9 cellular contexts compared by ENCODE assay signal in the genomic region with DNA sequence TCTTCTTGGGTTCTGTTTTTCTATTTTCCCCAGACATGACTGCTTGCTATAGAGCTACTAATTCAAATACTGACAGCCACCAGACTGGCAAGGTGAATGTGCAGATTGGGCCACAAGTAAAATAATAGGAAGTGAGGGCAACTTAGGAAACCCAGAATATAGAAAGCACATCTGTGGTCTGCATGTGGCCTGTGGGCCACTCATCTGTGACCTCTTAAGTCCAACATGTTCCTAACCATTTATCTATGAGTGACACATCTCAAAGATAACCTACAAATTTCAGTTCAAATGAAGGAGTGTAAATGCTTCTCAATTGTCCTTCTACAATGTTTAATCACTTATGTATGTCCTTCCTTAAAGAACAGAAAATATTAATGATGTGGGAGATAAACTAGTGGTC.
DNase-seq lines count a peak whose midpoint lies in the region; ATAC-seq, FAIRE-seq and TF ChIP-seq lines count a peak whose summit lies in the region.
"Had no signal": no experiment of that assay in that cellular context is flagged by ENCODE, and none has a peak within 500 bp of the region (broad histone marks: within the 10 kb centered on the region; RNA-seq: fewer than 3 reads in every experiment).

No MANE protein-coding gene starts in this region.

- H2AFZ ChIP-seq in endothelial cell of umbilical vein (ENCODE audit: low read depth, low read length), result no peak overlapping the region

- peaks cover 5% of the 10 kb centered on the region for H3K4me1 ChIP-seq in endothelial cell of umbilical vein (ENCODE audit: control insufficient read depth, extremely low read depth, insufficient read depth, low read length)

- POLR2A ChIA-PET in endothelial cell of umbilical vein (lab: Charles Lee), result no interaction called here

- CTCF ChIA-PET in endothelial cell of umbilical vein (lab: Charles Lee), result interaction anchor here (0.6 to 4.1 kb wide), 66 partner anchors 14 to 754 kb away, joined by 3 to 56 read pairs (median 4); partner anchors contain the start of genes POU4F2 and SLC10A7

- peak; percentile 26 for DNase-seq in endothelial cell of umbilical vein (ENCODE audit: low read depth, low spot score)
- DNase-seq in amygdala (lab: John Stamatoyannopoulos, UW), result no peak
- DNase-seq in activated naive CD4-positive, alpha-beta T cell treated with Interleukin-2 at 50 U/mL for 16 hours, result no peak
- DNase-seq in progenitor cell of endocrine pancreas (ENCODE audit: low spot score, unreplicated experiment), result no peak
- DNase-seq in middle frontal gyrus (ENCODE audit: extremely low spot score, low spot score), result no peak
- DNase-seq: NCI-H2107 had no signal

- no peaks in the 10 kb centered on the region for H4K20me1 ChIP-seq in endothelial cell of umbilical vein (replicated peaks; ENCODE audit: control insufficient read depth, extremely low read depth, insufficient read depth, low read length)

- no peak overlapping the region for H3K27ac Mint-ChIP-seq in progenitor cell of endocrine pancreas

- no TSS peak for BruUV-seq in endothelial cell of umbilical vein (replicated peaks; lab: Mats Ljungman, UMichigan)

- H3K27me3 Mint-ChIP-seq in progenitor cell of endocrine pancreas, result peaks cover 6% of the 10 kb centered on the region

- no peak overlapping the region for H3K27ac ChIP-seq in endothelial cell of umbilical vein (ENCODE audit: insufficient read depth, low read depth, low read length)

- TF ChIP-seq CTCF in endothelial cell of umbilical vein (IDR thresholded peaks at IDR 0.05; ENCODE audit: extremely low read depth in 1 of 2, insufficient read depth in 1 of 2, low read depth in 1 of 2, low read length in 2 of 2) (no peak), progenitor cell of endocrine pancreas (IDR thresholded peaks at IDR 0.05; ENCODE audit: unreplicated experiment) (no peak)

- H3K4me2 ChIP-seq in endothelial cell of umbilical vein (ENCODE audit: insufficient read depth, low read length), result no peak overlapping the region

- no peaks in the 10 kb centered on the region for H3K9me3 Mint-ChIP-seq in progenitor cell of endocrine pancreas (ENCODE audit: low read depth)

- no peak for TF ChIP-seq POLR2A in endothelial cell of umbilical vein (IDR thresholded peaks at IDR 0.05; ENCODE audit: low read depth, low read length)

- H3K9me1 ChIP-seq in endothelial cell of umbilical vein (replicated peaks; ENCODE audit: control insufficient read depth, extremely low read depth, insufficient read depth, low read length), result no peaks in the 10 kb centered on the region

- intact Hi-C loops in endothelial cell of umbilical vein (cut with micrococcal nuclease), result loop anchor here (2.0 to 10.0 kb wide), 5 partner anchors 294 to 754 kb away; partner anchors contain the start of gene POU4F2

- no peak overlapping the region for H3K4me3 Mint-ChIP-seq in progenitor cell of endocrine pancreas (ENCODE audit: low read depth)

- no peak overlapping the region for H3K9ac ChIP-seq in endothelial cell of umbilical vein (replicated peaks; ENCODE audit: extremely low read depth, insufficient read depth, low read length)

- peak; percentile 85 for ATAC-seq in GM18867 (IDR thresholded peaks at IDR 0.05; ENCODE audit: unreplicated experiment)
- peak; percentile 76 for ATAC-seq in GM21529 (IDR thresholded peaks at IDR 0.05; ENCODE audit: unreplicated experiment)
- ATAC-seq in HG03159 (IDR thresholded peaks at IDR 0.05; ENCODE audit: unreplicated experiment), result peak; percentile 83

- no peaks in the 10 kb centered on the region for H3K36me3 ChIP-seq in endothelial cell of umbilical vein (ENCODE audit: control insufficient read depth in 2 of 2, extremely low read depth in 1 of 2, insufficient read depth in 2 of 2, low read length in 2 of 2)

- H3K9me3 ChIP-seq in endothelial cell of umbilical vein (replicated peaks; ENCODE audit: control insufficient read depth, insufficient read depth, low read length), result no peaks in the 10 kb centered on the region

- FAIRE-seq in endothelial cell of umbilical vein (lab: Jason Lieb, UNC), result no peak

- no peaks in the 10 kb centered on the region for H3K36me3 Mint-ChIP-seq in progenitor cell of endocrine pancreas (ENCODE audit: insufficient read depth)

- H3K79me2 ChIP-seq in endothelial cell of umbilical vein (ENCODE audit: control insufficient read depth, insufficient read depth, low read length), result no peaks in the 10 kb centered on the region

- no peak overlapping the region for H3K4me3 ChIP-seq in endothelial cell of umbilical vein (replicated peaks in 1 of 3; ENCODE audit: insufficient read depth in 1 of 3, low read depth in 1 of 3, low read length in 3 of 3)

- peaks cover 11% of the 10 kb centered on the region for H3K4me1 Mint-ChIP-seq in progenitor cell of endocrine pancreas (ENCODE audit: low read depth)

- H3K27me3 ChIP-seq in endothelial cell of umbilical vein (ENCODE audit: control insufficient read depth in 2 of 2, insufficient read depth in 2 of 2, low read length in 2 of 2), result no peaks in the 10 kb centered on the region

- dilution Hi-C loops in endothelial cell of umbilical vein (cut with MboI; ENCODE audit: extremely low pct_ligation_motif_present, low sequenced_read_pairs), result no loop called here

TF ChIP-seq in endothelial cell of umbilical vein, 7 proteins besides CTCF, POLR2A, EP300 and RAD21:
- TF ChIP-seq GATA2 (IDR thresholded peaks at IDR 0.05; ENCODE audit: insufficient read depth, insufficient read length, low read depth, low read length) (peak; percentile 38), JUN (IDR thresholded peaks at IDR 0.05; ENCODE audit: borderline replicate concordance, insufficient read depth, insufficient read length, low read depth) (no peak)
- TF ChIP-seq, protein P1, sequence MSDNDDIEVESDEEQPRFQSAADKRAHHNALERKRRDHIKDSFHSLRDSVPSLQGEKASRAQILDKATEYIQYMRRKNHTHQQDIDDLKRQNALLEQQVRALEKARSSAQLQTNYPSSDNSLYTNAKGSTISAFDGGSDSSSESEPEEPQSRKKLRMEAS (IDR thresholded peaks at IDR 0.05; ENCODE audit: insufficient read depth, insufficient read length), result no peak
TF ChIP-seq in endothelial cell of umbilical vein: peak in this region for 1.
